Comparison of ENCODE assay signal across 2 cellular contexts in the genomic region with DNA sequence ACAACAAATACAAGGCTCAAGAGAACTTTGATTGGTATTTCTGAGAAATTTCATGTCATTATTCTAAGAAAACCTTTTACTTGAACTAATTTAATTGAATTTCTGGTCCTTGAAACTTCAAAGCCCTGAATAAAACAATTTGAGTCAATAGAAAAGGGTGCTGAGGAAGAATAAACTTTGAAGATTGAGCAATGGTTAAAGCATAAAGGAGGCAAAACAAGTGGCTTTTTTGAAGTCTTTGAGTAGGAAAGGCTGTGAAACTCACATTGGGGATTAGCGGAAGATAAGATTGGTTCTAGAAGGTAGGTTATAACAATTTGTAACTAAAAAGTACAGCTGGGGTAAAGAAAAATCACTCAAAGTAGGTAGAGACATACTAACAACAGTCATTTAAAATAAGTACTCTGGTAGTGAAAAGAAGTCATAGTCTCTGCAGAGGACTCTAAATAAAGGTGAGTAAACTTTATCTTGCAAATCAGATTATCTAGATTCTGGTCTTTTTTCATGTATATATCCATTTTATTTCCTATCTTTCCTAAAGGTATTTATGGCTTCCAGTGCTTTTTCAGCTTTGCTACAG.
TF ChIP-seq lines count a peak whose summit lies in the region.

No MANE protein-coding gene starts in this region.

TF ChIP-seq in SK-N-SH, 30 proteins besides CTCF, POLR2A, EP300 and RAD21 (continued from another document):
- TF ChIP-seq TAF1 (IDR thresholded peaks at IDR 0.05; ENCODE audit: borderline replicate concordance, low read depth, low read length) = no peak
- TF ChIP-seq EZH2phosphoT487 (IDR thresholded peaks at IDR 0.05; ENCODE audit: borderline replicate concordance, low read depth) = no peak
TF ChIP-seq in SK-N-SH: peak in this region for 0.

TF ChIP-seq in SK-N-SH treated with all-trans-retinoic acid at 6 μM for 48 hours, 23 proteins besides CTCF, POLR2A, EP300 and RAD21:
- TF ChIP-seq ZFP3 (CRISPR knock-in tag; IDR thresholded peaks at IDR 0.05) = no peak
- TF ChIP-seq CSDC2 (CRISPR knock-in tag; IDR thresholded peaks at IDR 0.05) = no peak
- TF ChIP-seq BACH2 (CRISPR knock-in tag; IDR thresholded peaks at IDR 0.05; ENCODE audit: borderline replicate concordance) = no peak
- TF ChIP-seq GLIS3 (CRISPR knock-in tag; IDR thresholded peaks at IDR 0.05) = no peak
- TF ChIP-seq ARNTL (CRISPR knock-in tag; IDR thresholded peaks at IDR 0.05; ENCODE audit: borderline replicate concordance, low read depth) = no peak
- no peak for TF ChIP-seq ZFP30 (CRISPR knock-in tag; IDR thresholded peaks at IDR 0.05)
- TF ChIP-seq SNAI2 (CRISPR knock-in tag; IDR thresholded peaks at IDR 0.05) = no peak
- no peak for TF ChIP-seq ZNF70 (CRISPR knock-in tag; IDR thresholded peaks at IDR 0.05)
- TF ChIP-seq CSRNP3 (CRISPR knock-in tag; IDR thresholded peaks at IDR 0.05) = no peak
- TF ChIP-seq, protein P1, sequence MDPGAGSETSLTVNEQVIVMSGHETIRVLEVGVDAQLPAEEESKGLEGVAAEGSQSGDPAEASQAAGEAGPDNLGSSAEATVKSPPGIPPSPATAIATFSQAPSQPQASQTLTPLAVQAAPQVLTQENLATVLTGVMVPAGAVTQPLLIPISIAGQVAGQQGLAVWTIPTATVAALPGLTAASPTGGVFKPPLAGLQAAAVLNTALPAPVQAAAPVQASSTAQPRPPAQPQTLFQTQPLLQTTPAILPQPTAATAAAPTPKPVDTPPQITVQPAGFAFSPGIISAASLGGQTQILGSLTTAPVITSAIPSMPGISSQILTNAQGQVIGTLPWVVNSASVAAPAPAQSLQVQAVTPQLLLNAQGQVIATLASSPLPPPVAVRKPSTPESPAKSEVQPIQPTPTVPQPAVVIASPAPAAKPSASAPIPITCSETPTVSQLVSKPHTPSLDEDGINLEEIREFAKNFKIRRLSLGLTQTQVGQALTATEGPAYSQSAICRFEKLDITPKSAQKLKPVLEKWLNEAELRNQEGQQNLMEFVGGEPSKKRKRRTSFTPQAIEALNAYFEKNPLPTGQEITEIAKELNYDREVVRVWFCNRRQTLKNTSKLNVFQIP (CRISPR knock-in tag; IDR thresholded peaks at IDR 0.05; ENCODE audit: borderline replicate concordance, low read depth) = no peak
TF ChIP-seq in SK-N-SH treated with all-trans-retinoic acid at 6 μM for 48 hours: peak in this region for 0.
